ENCODE assay signal across 1 cellular context in genomic region chr14:69152944-69153847, GRCh38.
A peak's percentile ranks its signal among the peaks of the same experiment; 100 is the strongest.
TF ChIP-seq lines count a peak whose summit lies in the region.

A gene with protein sequence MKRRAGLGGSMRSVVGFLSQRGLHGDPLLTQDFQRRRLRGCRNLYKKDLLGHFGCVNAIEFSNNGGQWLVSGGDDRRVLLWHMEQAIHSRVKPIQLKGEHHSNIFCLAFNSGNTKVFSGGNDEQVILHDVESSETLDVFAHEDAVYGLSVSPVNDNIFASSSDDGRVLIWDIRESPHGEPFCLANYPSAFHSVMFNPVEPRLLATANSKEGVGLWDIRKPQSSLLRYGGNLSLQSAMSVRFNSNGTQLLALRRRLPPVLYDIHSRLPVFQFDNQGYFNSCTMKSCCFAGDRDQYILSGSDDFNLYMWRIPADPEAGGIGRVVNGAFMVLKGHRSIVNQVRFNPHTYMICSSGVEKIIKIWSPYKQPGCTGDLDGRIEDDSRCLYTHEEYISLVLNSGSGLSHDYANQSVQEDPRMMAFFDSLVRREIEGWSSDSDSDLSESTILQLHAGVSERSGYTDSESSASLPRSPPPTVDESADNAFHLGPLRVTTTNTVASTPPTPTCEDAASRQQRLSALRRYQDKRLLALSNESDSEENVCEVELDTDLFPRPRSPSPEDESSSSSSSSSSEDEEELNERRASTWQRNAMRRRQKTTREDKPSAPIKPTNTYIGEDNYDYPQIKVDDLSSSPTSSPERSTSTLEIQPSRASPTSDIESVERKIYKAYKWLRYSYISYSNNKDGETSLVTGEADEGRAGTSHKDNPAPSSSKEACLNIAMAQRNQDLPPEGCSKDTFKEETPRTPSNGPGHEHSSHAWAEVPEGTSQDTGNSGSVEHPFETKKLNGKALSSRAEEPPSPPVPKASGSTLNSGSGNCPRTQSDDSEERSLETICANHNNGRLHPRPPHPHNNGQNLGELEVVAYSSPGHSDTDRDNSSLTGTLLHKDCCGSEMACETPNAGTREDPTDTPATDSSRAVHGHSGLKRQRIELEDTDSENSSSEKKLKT (minus strand): TSS chr14:69153119. CDS start chr14:69152978, 141 bp downstream.

TF ChIP-seq in WTC11, 78 proteins besides CTCF, POLR2A, EP300 and RAD21 (continued from another document):
- TF ChIP-seq SP1 (CRISPR knock-in tag; conservative IDR thresholded peaks at IDR 0.05) (peak; percentile 70), FOXJ3 (CRISPR knock-in tag; IDR thresholded peaks at IDR 0.05; ENCODE audit: borderline replicate concordance) (no peak), FOXP4 (CRISPR knock-in tag; IDR thresholded peaks at IDR 0.05) (peak; percentile 46; the same call in 1 of the 2 replicates), RELA (CRISPR knock-in tag; IDR thresholded peaks at IDR 0.05; ENCODE audit: borderline replicate concordance) (no peak), ATF3 (CRISPR knock-in tag; conservative IDR thresholded peaks at IDR 0.05) (no peak), MYBL2 (CRISPR knock-in tag; IDR thresholded peaks at IDR 0.05) (no peak), HMGXB4 (CRISPR knock-in tag; IDR thresholded peaks at IDR 0.05) (peak; percentile 79), ZNF263 (CRISPR knock-in tag; IDR thresholded peaks at IDR 0.05; ENCODE audit: low read depth) (peak; percentile 93), PREB (CRISPR knock-in tag; IDR thresholded peaks at IDR 0.05; ENCODE audit: borderline replicate concordance) (no peak), ZNF317 (CRISPR knock-in tag; IDR thresholded peaks at IDR 0.05; ENCODE audit: borderline replicate concordance, low read depth) (0 out of 2 replicates have a peak, but pooled peaks have one; percentile 17), SOX15 (CRISPR knock-in tag; IDR thresholded peaks at IDR 0.05) (no peak), NR3C1 (CRISPR knock-in tag; conservative IDR thresholded peaks at IDR 0.05; ENCODE audit: low read depth) (no peak), FOXK1 (CRISPR knock-in tag; IDR thresholded peaks at IDR 0.05) (peak; percentile 61; the same call in 1 of the 2 replicates), ERG (CRISPR knock-in tag; IDR thresholded peaks at IDR 0.05) (no peak), TEAD4 (CRISPR knock-in tag; IDR thresholded peaks at IDR 0.05) (no peak), NFYB (CRISPR knock-in tag; conservative IDR thresholded peaks at IDR 0.05; ENCODE audit: low read depth) (no peak), ELF4 (CRISPR knock-in tag; IDR thresholded peaks at IDR 0.05; ENCODE audit: low read depth) (peak; percentile 86; the same call in 1 of the 2 replicates)
- TF ChIP-seq, protein P1, sequence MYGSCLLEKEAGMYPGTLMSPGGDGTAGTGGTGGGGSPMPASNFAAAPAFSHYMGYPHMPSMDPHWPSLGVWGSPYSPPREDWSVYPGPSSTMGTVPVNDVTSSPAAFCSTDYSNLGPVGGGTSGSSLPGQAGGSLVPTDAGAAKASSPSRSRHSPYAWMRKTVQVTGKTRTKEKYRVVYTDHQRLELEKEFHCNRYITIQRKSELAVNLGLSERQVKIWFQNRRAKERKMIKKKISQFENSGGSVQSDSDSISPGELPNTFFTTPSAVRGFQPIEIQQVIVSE (CRISPR knock-in tag; IDR thresholded peaks at IDR 0.05; ENCODE audit: borderline replicate concordance) = no peak
